Comparison of ENCODE assay signal across 10 cellular contexts in the genomic region with DNA sequence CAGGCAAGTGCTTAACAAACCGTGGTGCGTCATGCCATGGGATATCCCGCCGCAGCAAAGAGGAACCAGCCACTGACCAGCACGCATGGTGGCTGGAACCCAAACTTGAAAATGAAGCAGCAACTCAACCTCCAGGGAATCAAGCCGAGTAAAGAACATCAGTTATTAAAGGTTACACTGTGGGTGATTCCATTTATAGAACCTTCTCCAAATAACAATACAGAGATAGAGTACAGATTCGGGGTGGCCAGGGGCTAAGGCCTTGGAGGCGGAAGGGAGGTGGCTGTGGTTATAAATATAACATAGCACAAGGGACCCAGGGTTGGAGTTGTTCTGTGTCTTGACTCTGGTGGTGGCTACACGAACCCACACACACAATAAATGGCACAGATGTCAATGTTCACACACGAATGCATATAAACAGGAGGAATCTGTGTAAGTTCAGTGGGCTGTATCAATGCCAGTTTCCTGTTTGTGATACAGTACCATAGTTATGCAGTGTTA.
DNase-seq lines count a peak whose midpoint lies in the region; ATAC-seq lines count a peak whose summit lies in the region.
"Had no signal": no experiment of that assay in that cellular context is flagged by ENCODE, and none has a peak within 500 bp of the region (broad histone marks: within the 10 kb centered on the region; RNA-seq: fewer than 3 reads in every experiment).

No MANE protein-coding gene starts in this region.

- peak; percentile 70 for ATAC-seq in GM18861 (IDR thresholded peaks at IDR 0.05; ENCODE audit: unreplicated experiment)
- peak; percentile 82 for ATAC-seq in GM21619 (IDR thresholded peaks at IDR 0.05; ENCODE audit: unreplicated experiment)
- peak; percentile 83 for ATAC-seq in HG03342 (IDR thresholded peaks at IDR 0.05; ENCODE audit: unreplicated experiment)
- no peak for ATAC-seq in esophagus mucosa

- peak; percentile 19 for DNase-seq in iris pigment epithelial cell (ENCODE audit: low read depth)
- no peak for DNase-seq in NCI-H1417 treated with DMSO at 0.1 percent for 48 hours (lab: John Stamatoyannopoulos, UW)
- no peak for DNase-seq in islet precursor cell
- no peak for DNase-seq in GOT3 (lab: John Stamatoyannopoulos, UW)
- DNase-seq: immature natural killer cell, T-helper 2 cell had no signal
